34 cellular contexts compared by ENCODE assay signal in genomic region chr2:25993049-25993448, GRCh38.
"Had no signal": no experiment of that assay in that cellular context is flagged by ENCODE, and none has a peak within 500 bp of the region (broad histone marks: within the 10 kb centered on the region; RNA-seq: fewer than 3 reads in every experiment).

No MANE protein-coding gene starts in this region.

- H3K9me3 ChIP-seq: Peyer's patch had no signal

- DNase-seq: activated CD4-positive, alpha-beta T cell treated with anti-CD3 and anti-CD28 coated beads, Interleukin-2, amount 10 ng/mL, durations not matched to agents 7 days and 5 days; activated CD4-positive, alpha-beta T cell treated with anti-CD3 and anti-CD28 coated beads, Interleukin-2, amount 50 U/mL, for 48 hours; activated CD8-positive, alpha-beta T cell treated with anti-CD3 and anti-CD28 coated beads, Interleukin-2, amount 10 ng/mL, durations not matched to agents 7 days and 5 days; activated gamma-delta T cell treated with Interleukin-2 at 50 U/mL for 16 hours; activated naive CD4-positive, alpha-beta T cell treated with anti-CD3 and anti-CD28 coated beads, Interleukin-2, amount 10 ng/mL, durations not matched to agents 7 days and 5 days; activated naive CD8-positive, alpha-beta T cell treated with anti-CD3 and anti-CD28 coated beads, Interleukin-2, amount 50 U/mL, for 24 hours; activated T-cell treated with anti-CD3 and anti-CD28 coated beads, Interleukin-2, amount 50 U/mL, for 24 hours; anterior cingulate cortex; cerebellar nuclear complex; Kasumi-1; MG63; MV-4-11; NCI-H1092; NCI-H1436 treated with DMSO at 0.1 percent for 48 hours; NCI-H1694 treated with DMSO at 0.1 percent for 48 hours; NCI-H2029 treated with DMSO at 0.1 percent for 48 hours; NCI-H2107; NCI-H2171; NCI-H510A; NCI-H526; NCI-H748 treated with DMSO at 0.1 percent for 48 hours; NK-92 treated with Interleukin-12 subunit alpha and Interleukin-12 subunit beta, amount 100 ng/mL, for 24 hours; PC-3; Peyer's patch; SIG-M5; SW 1271; T-helper 1 cell; T-helper 2 cell; T-helper 9 cell; WERI-Rb-1 had no signal

- H3K36me3 ChIP-seq: MG63, Peyer's patch, WERI-Rb-1 had no signal

- H3K4me3 Mint-ChIP-seq: activated CD4-positive, alpha-beta T cell treated with anti-CD3 and anti-CD28 coated beads, Interleukin-2, amount 10 ng/mL, durations not matched to agents 7 days and 5 days; activated CD8-positive, alpha-beta T cell treated with anti-CD3 and anti-CD28 coated beads, Interleukin-2, amount 10 ng/mL, durations not matched to agents 7 days and 5 days; activated naive CD4-positive, alpha-beta T cell treated with anti-CD3 and anti-CD28 coated beads, Interleukin-2, amount 10 ng/mL, durations not matched to agents 7 days and 5 days; activated naive CD8-positive, alpha-beta T cell; activated naive CD8-positive, alpha-beta T cell treated with anti-CD3 and anti-CD28 coated beads, Interleukin-2, amount 50 U/mL, for 24 hours; activated T-cell treated with anti-CD3 and anti-CD28 coated beads, Interleukin-2, amount 50 U/mL, for 24 hours; brain had no signal

- H3K4me3 ChIP-seq: MG63, Peyer's patch had no signal

- ATAC-seq: activated CD8-positive, alpha-beta T cell treated with anti-CD3 and anti-CD28 coated beads, Interleukin-2, amount 10 ng/mL, durations not matched to agents 7 days and 5 days; activated naive CD8-positive, alpha-beta T cell treated with anti-CD3 and anti-CD28 coated beads, Interleukin-2, amount 50 U/mL, for 24 hours; PC-3; Right ventricle myocardium inferior had no signal

- H3K27ac Mint-ChIP-seq: activated CD4-positive, alpha-beta T cell treated with anti-CD3 and anti-CD28 coated beads, Interleukin-2, amount 10 ng/mL, durations not matched to agents 7 days and 5 days; activated CD8-positive, alpha-beta T cell treated with anti-CD3 and anti-CD28 coated beads, Interleukin-2, amount 10 ng/mL, durations not matched to agents 7 days and 5 days; activated naive CD4-positive, alpha-beta T cell treated with anti-CD3 and anti-CD28 coated beads, Interleukin-2, amount 10 ng/mL, durations not matched to agents 7 days and 5 days; activated naive CD8-positive, alpha-beta T cell; activated naive CD8-positive, alpha-beta T cell treated with anti-CD3 and anti-CD28 coated beads, Interleukin-2, amount 50 U/mL, for 24 hours; activated T-cell treated with anti-CD3 and anti-CD28 coated beads, Interleukin-2, amount 50 U/mL, for 24 hours had no signal

- H3K27me3 ChIP-seq: MG63, Peyer's patch had no signal

- H3K27ac ChIP-seq: Peyer's patch, RWPE1, WERI-Rb-1 had no signal

- H3K27me3 Mint-ChIP-seq: activated naive CD8-positive, alpha-beta T cell; activated naive CD8-positive, alpha-beta T cell treated with anti-CD3 and anti-CD28 coated beads, Interleukin-2, amount 50 U/mL, for 24 hours; activated T-cell treated with anti-CD3 and anti-CD28 coated beads, Interleukin-2, amount 50 U/mL, for 24 hours had no signal

- H3K36me3 Mint-ChIP-seq: activated naive CD4-positive, alpha-beta T cell treated with anti-CD3 and anti-CD28 coated beads, Interleukin-2, amount 10 ng/mL, durations not matched to agents 7 days and 5 days; activated naive CD8-positive, alpha-beta T cell; brain had no signal

- H3K4me1 ChIP-seq: Peyer's patch had no signal

- H3K9me3 Mint-ChIP-seq: activated CD4-positive, alpha-beta T cell treated with anti-CD3 and anti-CD28 coated beads, Interleukin-2, amount 10 ng/mL, durations not matched to agents 7 days and 5 days; activated naive CD4-positive, alpha-beta T cell treated with anti-CD3 and anti-CD28 coated beads, Interleukin-2, amount 10 ng/mL, durations not matched to agents 7 days and 5 days; activated naive CD8-positive, alpha-beta T cell treated with anti-CD3 and anti-CD28 coated beads, Interleukin-2, amount 50 U/mL, for 24 hours; activated T-cell treated with anti-CD3 and anti-CD28 coated beads, Interleukin-2, amount 50 U/mL, for 24 hours had no signal
